In genomic region chr9:94031380-94031779, GRCh38 we compare ENCODE assay signal across 9 cellular contexts. TPM values are rescaled to one million over a fixed set of nuclear protein-coding genes. Genes with fewer than 3 reads are reported as not detected.
DNase-seq lines count a peak whose midpoint lies in the region; ATAC-seq and TF ChIP-seq lines count a peak whose summit lies in the region.
"Had no signal": no experiment of that assay in that cellular context is flagged by ENCODE, and none has a peak within 500 bp of the region (broad histone marks: within the 10 kb centered on the region; RNA-seq: fewer than 3 reads in every experiment).

No MANE protein-coding gene starts in this region.

- no peak overlapping the region for H3K4ac ChIP-seq in neuronal stem cell (ENCODE audit: low read length)

- H3K79me2 ChIP-seq in DND-41 (ENCODE audit: insufficient read depth, low read length) (peaks cover 35% of the 10 kb centered on the region), OCI-LY7 (ENCODE audit: insufficient read depth, low read depth, low read length) (no peaks in the 10 kb centered on the region)

- intact Hi-C loops in OCI-LY7 (cut with micrococcal nuclease; ENCODE audit: unreplicated experiment), result no loop called here

- H4K8ac ChIP-seq in neuronal stem cell (ENCODE audit: low read depth, low read length), result no peak overlapping the region

- H2AFZ ChIP-seq in DND-41 (ENCODE audit: low read depth, low read length), result peak overlapping the region; percentile 91
- H2AFZ ChIP-seq in OCI-LY7 (ENCODE audit: low read length), result peak overlapping the region; percentile 86; the same call in 1 of the 2 replicates
- peak overlapping the region; percentile 95 for H2AFZ ChIP-seq in neuronal stem cell (ENCODE audit: low read length)

- H2BK15ac ChIP-seq in neuronal stem cell (ENCODE audit: low read length), result no peak overlapping the region

- ATAC-seq in DND-41 (ENCODE audit: insufficient read depth, low read depth), result no peak
- no peak for ATAC-seq in HG02884 (IDR thresholded peaks at IDR 0.05; ENCODE audit: unreplicated experiment)

- POLR2A ChIA-PET in OCI-LY7 (lab: Charles Lee), result no interaction called here

- peak overlapping the region; percentile 94 for H3K27ac Mint-ChIP-seq in endodermal cell

- H3K4me1 Mint-ChIP-seq in endodermal cell, result peaks cover 3% of the 10 kb centered on the region

- no peak overlapping the region for H4K91ac ChIP-seq in neuronal stem cell (ENCODE audit: low read depth, low read length, poor library complexity)

- no peak overlapping the region for H3K18ac ChIP-seq in neuronal stem cell (ENCODE audit: low read length)

- DNase-seq in DND-41, result no peak
- DNase-seq in OCI-LY7 (ENCODE audit: low spot score), result no peak
- DNase-seq in endodermal cell, result no peak
- no peak for DNase-seq in neuronal stem cell (ENCODE audit: low spot score)
- DNase-seq in NK-92 treated with Interleukin-12 subunit alpha and Interleukin-12 subunit beta, amount 100 ng/mL, for 24 hours (lab: John Stamatoyannopoulos, UW), result no peak
- no peak for DNase-seq in stimulated activated CD4-positive, alpha-beta T cell treated with anti-CD3 and anti-CD28 coated beads, Interleukin-4, amount 100 ng/mL, for 1 hour
- DNase-seq in DMS153 treated with DMSO at 0.1 percent for 48 hours (lab: John Stamatoyannopoulos, UW; ENCODE audit: unreplicated experiment), result no peak
- DNase-seq: cerebellar nuclear complex had no signal

- peak overlapping the region; percentile 63 for H3K4me2 ChIP-seq in DND-41 (ENCODE audit: insufficient read depth, low read length)
- H3K4me2 ChIP-seq in OCI-LY7 (ENCODE audit: low read length), result peak overlapping the region; percentile 71
- H3K4me2 ChIP-seq in neuronal stem cell (ENCODE audit: insufficient read depth, low read length, poor library complexity, severe bottlenecking), result peak overlapping the region; percentile 79

- no peaks in the 10 kb centered on the region for H4K20me1 ChIP-seq in DND-41 (ENCODE audit: insufficient read depth, low read length)
- no peaks in the 10 kb centered on the region for H4K20me1 ChIP-seq in OCI-LY7 (ENCODE audit: insufficient read depth, low read length)

- peak overlapping the region; percentile 61 to 90; a peak in 3 of 4 replicates for H3K4me3 ChIP-seq in DND-41 (ENCODE audit: low read depth in 1 of 2, low read length in 2 of 2)
- peak overlapping the region; percentile 69 for H3K4me3 ChIP-seq in OCI-LY7 (ENCODE audit: low read depth, low read length, poor library complexity, severe bottlenecking)
- H3K4me3 ChIP-seq in endodermal cell (ENCODE audit: low read length), result peak overlapping the region; percentile 92
- peak overlapping the region; percentile 91 to 96 for H3K4me3 ChIP-seq in neuronal stem cell (ENCODE audit: low read length in 2 of 2)

- H3K27me3 Mint-ChIP-seq in endodermal cell (ENCODE audit: insufficient read depth), result peaks cover 21% of the 10 kb centered on the region

- no peak overlapping the region for H2BK12ac ChIP-seq in neuronal stem cell (ENCODE audit: low read length)

- no peaks in the 10 kb centered on the region for H3K36me3 Mint-ChIP-seq in endodermal cell (ENCODE audit: low read depth)

- no peak overlapping the region for H3K23ac ChIP-seq in neuronal stem cell (ENCODE audit: low read depth, low read length, poor library complexity)

- no peaks in the 10 kb centered on the region for H3K9me3 ChIP-seq in DND-41 (ENCODE audit: insufficient read depth, low read length, severe bottlenecking)
- peaks cover 8% of the 10 kb centered on the region; the same call in 1 of the 2 replicates for H3K9me3 ChIP-seq in OCI-LY7 (ENCODE audit: low read length)
- peaks cover 10% of the 10 kb centered on the region for H3K9me3 ChIP-seq in endodermal cell (ENCODE audit: control insufficient read depth, low read length)
- H3K9me3 ChIP-seq in neuronal stem cell (replicated peaks in 1 of 2; ENCODE audit: control insufficient read depth in 2 of 2, insufficient read depth in 1 of 2, low read depth in 1 of 2, low read length in 2 of 2), result peaks cover 3 to 7% of the 10 kb centered on the region in 2 donors

- CTCF ChIA-PET in OCI-LY7 (lab: Charles Lee; ENCODE audit: unreplicated experiment), result no interaction called here

- WGBS in endodermal cell (ENCODE audit: insufficient coverage in 1 of 2, insufficient read length in 1 of 2), 2 experiments, result 90 to 95% methylated on average over 5 to 8 of the region's 8 CpGs
- WGBS in neuronal stem cell (ENCODE audit: extremely low coverage in 2 of 2, insufficient read length in 2 of 2, insufficient replicate concordance in 1 of 2), 2 donors, result no CpG with 5 or more reads among the region's 8 CpGs

- no peaks in the 10 kb centered on the region for H3K9me2 ChIP-seq in OCI-LY7 (ENCODE audit: insufficient read depth, low read length)

- H3K4me3 Mint-ChIP-seq in endodermal cell, result peak overlapping the region; percentile 88

- no peak overlapping the region for H2BK120ac ChIP-seq in neuronal stem cell (ENCODE audit: low read depth, low read length)

- H2AK5ac ChIP-seq in neuronal stem cell (ENCODE audit: low read depth, low read length), result no peak overlapping the region

- H3K9ac ChIP-seq in DND-41 (ENCODE audit: low read depth, low read length) (peak overlapping the region; percentile 81), endodermal cell (ENCODE audit: extremely low read depth, low read length, poor library complexity, severe bottlenecking) (peak overlapping the region; percentile 52), neuronal stem cell (ENCODE audit: low read depth, low read length, poor library complexity) (no peak overlapping the region)

- H3K79me1 ChIP-seq in neuronal stem cell (ENCODE audit: low read depth, low read length), result no peaks in the 10 kb centered on the region

- no peak overlapping the region for H3K14ac ChIP-seq in neuronal stem cell (ENCODE audit: low read length)

- BruUV-seq in OCI-LY7 (replicated peaks; lab: Mats Ljungman, UMichigan), result TSS peak; percentile 55

- TF ChIP-seq CTCF in DND-41 (IDR thresholded peaks at IDR 0.05; ENCODE audit: borderline replicate concordance, extremely low read depth, low read length, poor library complexity, severe bottlenecking) (no peak), OCI-LY7 (conservative IDR thresholded peaks at IDR 0.05; ENCODE audit: low read length) (no peak), endodermal cell (conservative IDR thresholded peaks at IDR 0.05) (no peak)

- H3K27ac ChIP-seq in DND-41 (ENCODE audit: low read length) (no peak overlapping the region; the same call in 1 of the 2 replicates), OCI-LY7 (ENCODE audit: low read depth, low read length, poor library complexity, severe bottlenecking) (no peak overlapping the region), endodermal cell (ENCODE audit: low read depth, low read length) (no peak overlapping the region), neuronal stem cell (replicated peaks; ENCODE audit: low read length) (no peak overlapping the region)

- H3K27me3 ChIP-seq in DND-41 (ENCODE audit: insufficient read depth, low read length, poor library complexity), result no peaks in the 10 kb centered on the region
- H3K27me3 ChIP-seq in endodermal cell (ENCODE audit: control insufficient read depth, insufficient read depth, low read length, poor library complexity, severe bottlenecking), result no peaks in the 10 kb centered on the region
- H3K27me3 ChIP-seq in neuronal stem cell (ENCODE audit: control insufficient read depth in 3 of 3, insufficient read depth in 3 of 3, low read depth in 1 of 3, low read length in 3 of 3), result peaks cover 0 to 5% (median 0%) of the 10 kb centered on the region in 3 experiments

- H2BK5ac ChIP-seq in neuronal stem cell (ENCODE audit: low read length), result no peak overlapping the region

- peaks cover 32% of the 10 kb centered on the region for H3K4me1 ChIP-seq in DND-41 (ENCODE audit: insufficient read depth, low read length)
- H3K4me1 ChIP-seq in OCI-LY7 (ENCODE audit: insufficient read depth, low read length, poor library complexity, severe bottlenecking), result peaks cover 7% of the 10 kb centered on the region
- no peaks in the 10 kb centered on the region for H3K4me1 ChIP-seq in endodermal cell (ENCODE audit: control insufficient read depth, insufficient read depth, low read length)
- H3K4me1 ChIP-seq in neuronal stem cell (ENCODE audit: control insufficient read depth in 2 of 2, insufficient read depth in 1 of 2, low read depth in 1 of 2, low read length in 2 of 2), result peaks cover 0 to 3% of the 10 kb centered on the region in 2 donors

- no peaks in the 10 kb centered on the region; the same call in 1 of the 2 replicates for H3K36me3 ChIP-seq in DND-41 (ENCODE audit: insufficient read depth, low read length)
- no peaks in the 10 kb centered on the region for H3K36me3 ChIP-seq in OCI-LY7 (ENCODE audit: insufficient read depth, low read length)
- H3K36me3 ChIP-seq in endodermal cell (ENCODE audit: control insufficient read depth, insufficient read depth, low read length), result no peaks in the 10 kb centered on the region
- no peaks in the 10 kb centered on the region for H3K36me3 ChIP-seq in neuronal stem cell (replicated peaks in 1 of 2; ENCODE audit: control insufficient read depth in 2 of 2, insufficient read depth in 2 of 2, low read length in 2 of 2)

- peaks cover 12% of the 10 kb centered on the region for H3K9me3 Mint-ChIP-seq in endodermal cell

RNA-seq across cellular contexts. Expression of gene PTPDC1, which starts 52.9 kb away (rescaled TPM):
- total RNA-seq in OCI-LY7 (2014; rRNA removed; shearing (Covaris generic)), result 2.9 and 3.6 TPM in 2 replicates
- total RNA-seq in OCI-LY7 (2022), result 5.0 and 7.0 TPM in 2 replicates
- total RNA-seq in endodermal cell, result 10 to 100 TPM in 1 of 2 donors, 1 to 10 TPM in 1; 9.0 to 12.7 TPM
- 8.6 TPM for polyA plus RNA-seq in endodermal cell (2013, experiment 1 of 2)
- 8.1 TPM for polyA plus RNA-seq in endodermal cell (2013, experiment 2 of 2)
- polyA plus RNA-seq in neuronal stem cell (2013, experiment 1 of 2), result 4.8 TPM
- 5.3 TPM for polyA plus RNA-seq in neuronal stem cell (2013, experiment 2 of 2)
